Comparison of ENCODE assay signal across 16 cellular contexts in genomic region chr5:41519801-41520200, GRCh38. TPM values are rescaled to one million over a fixed set of nuclear protein-coding genes. Genes with fewer than 3 reads are reported as not detected.
A peak's percentile ranks its signal among the peaks of the same experiment; 100 is the strongest.
DNase-seq lines count a peak whose midpoint lies in the region; ATAC-seq and TF ChIP-seq lines count a peak whose summit lies in the region.
"Had no signal": no experiment of that assay in that cellular context is flagged by ENCODE, and none has a peak within 500 bp of the region (broad histone marks: within the 10 kb centered on the region; RNA-seq: fewer than 3 reads in every experiment).

No MANE protein-coding gene starts in this region.

- no peak overlapping the region for H3K4me3 Mint-ChIP-seq in effector memory CD8-positive, alpha-beta T cell

- H3K4me3 ChIP-seq in DND-41 (ENCODE audit: low read depth in 1 of 2, low read length in 2 of 2) = no peak overlapping the region
- H3K4me3 ChIP-seq: SJCRH30, skin epidermis had no signal

- ATAC-seq in DND-41 (ENCODE audit: insufficient read depth, low read depth) (no peak), GM18511 (IDR thresholded peaks at IDR 0.05; ENCODE audit: unreplicated experiment) (no peak)
- no peak for ATAC-seq in effector memory CD8-positive, alpha-beta T cell (replicated peaks)

- H3K9ac ChIP-seq in DND-41 (ENCODE audit: low read depth, low read length) = no peak overlapping the region

- H3K36me3 ChIP-seq in DND-41 (ENCODE audit: insufficient read depth, low read length) = no peaks in the 10 kb centered on the region
- H3K36me3 ChIP-seq: SJCRH30 had no signal

- 0 out of 2 replicates have a peak, but pooled peaks have one; percentile 10 for TF ChIP-seq RAD21 in Ishikawa (IDR thresholded peaks at IDR 0.05; ENCODE audit: low read depth)

- TF ChIP-seq CTCF in DND-41 (IDR thresholded peaks at IDR 0.05; ENCODE audit: borderline replicate concordance, extremely low read depth, low read length, poor library complexity, severe bottlenecking) = peak; percentile 11
- peak; percentile 74 for TF ChIP-seq CTCF in VCaP (conservative IDR thresholded peaks at IDR 0.05)

- no peak overlapping the region for H3K27ac ChIP-seq in DND-41 (ENCODE audit: low read length)
- no peak overlapping the region for H3K27ac ChIP-seq in VCaP
- H3K27ac ChIP-seq: epithelial cell of prostate, SJCRH30, skin epidermis had no signal

- H2AFZ ChIP-seq in DND-41 (ENCODE audit: low read depth, low read length) = no peak overlapping the region

- no peaks in the 10 kb centered on the region for H4K20me1 ChIP-seq in DND-41 (ENCODE audit: insufficient read depth, low read length)

- H3K79me2 ChIP-seq in DND-41 (ENCODE audit: insufficient read depth, low read length) = no peaks in the 10 kb centered on the region

- peaks cover 0 to 4% of the 10 kb centered on the region in 2 donors for H3K9me3 Mint-ChIP-seq in effector memory CD8-positive, alpha-beta T cell

- no peaks in the 10 kb centered on the region for H3K9me3 ChIP-seq in DND-41 (ENCODE audit: insufficient read depth, low read length, severe bottlenecking)
- H3K9me3 ChIP-seq: SJCRH30 had no signal

- H3K27me3 Mint-ChIP-seq in effector memory CD8-positive, alpha-beta T cell = no peaks in the 10 kb centered on the region

- H3K4me2 ChIP-seq in DND-41 (ENCODE audit: insufficient read depth, low read length) = no peak overlapping the region

- peaks cover 3% of the 10 kb centered on the region for H3K36me3 Mint-ChIP-seq in effector memory CD8-positive, alpha-beta T cell (ENCODE audit: insufficient read depth)

- no peaks in the 10 kb centered on the region for H3K4me1 ChIP-seq in DND-41 (ENCODE audit: insufficient read depth, low read length)
- H3K4me1 ChIP-seq: SJCRH30 had no signal

- no peak overlapping the region for H3K27ac Mint-ChIP-seq in effector memory CD8-positive, alpha-beta T cell

- no peak for DNase-seq in DND-41
- DNase-seq in kidney tubule cell (ENCODE audit: low spot score) = peak; percentile 12
- DNase-seq in effector memory CD8-positive, alpha-beta T cell = no peak
- DNase-seq in ureter (ENCODE audit: low spot score) = no peak
- DNase-seq: activated naive CD4-positive, alpha-beta T cell; caudate nucleus; mesenchymal stem cell; NCI-H1092 treated with DMSO at 0.1 percent for 48 hours; NCI-H510A; nucleus accumbens; SJCRH30 had no signal

- H3K27me3 ChIP-seq in DND-41 (ENCODE audit: insufficient read depth, low read length, poor library complexity) = no peaks in the 10 kb centered on the region

- no peaks in the 10 kb centered on the region for H3K4me1 Mint-ChIP-seq in effector memory CD8-positive, alpha-beta T cell (ENCODE audit: low read depth in 2 of 2)

- no peak for TF ChIP-seq EP300 in Ishikawa (IDR thresholded peaks at IDR 0.05; ENCODE audit: borderline replicate concordance)

TF ChIP-seq in Ishikawa, 13 proteins besides CTCF, POLR2A, EP300 and RAD21:
- TF ChIP-seq EGR1 (IDR thresholded peaks at IDR 0.05) (no peak), NFIC (IDR thresholded peaks at IDR 0.05) (no peak), CREB1 (IDR thresholded peaks at IDR 0.05; ENCODE audit: low read depth) (no peak), TEAD4 (IDR thresholded peaks at IDR 0.05) (no peak), FOXM1 (IDR thresholded peaks at IDR 0.05; ENCODE audit: borderline replicate concordance, low read depth) (no peak), ZBTB7A (IDR thresholded peaks at IDR 0.05; ENCODE audit: low read depth) (no peak), MAX (IDR thresholded peaks at IDR 0.05) (no peak), TCF12 (IDR thresholded peaks at IDR 0.05; ENCODE audit: low read depth) (no peak), YY1 (IDR thresholded peaks at IDR 0.05; ENCODE audit: low read depth) (no peak), USF1 (IDR thresholded peaks at IDR 0.05) (no peak), TAF1 (IDR thresholded peaks at IDR 0.05; ENCODE audit: low read depth) (no peak), REST (IDR thresholded peaks at IDR 0.05; ENCODE audit: low read depth) (no peak), CEBPB (IDR thresholded peaks at IDR 0.05) (no peak)

RNA-seq across cellular contexts. Expression of gene PLCXD3, which starts 9.4 kb away (rescaled TPM):
- 4.5 TPM for total RNA-seq in ureter
- total RNA-seq: SJCRH30 had no signal
